ENCODE assay signal across 7 cellular contexts in the genomic region with DNA sequence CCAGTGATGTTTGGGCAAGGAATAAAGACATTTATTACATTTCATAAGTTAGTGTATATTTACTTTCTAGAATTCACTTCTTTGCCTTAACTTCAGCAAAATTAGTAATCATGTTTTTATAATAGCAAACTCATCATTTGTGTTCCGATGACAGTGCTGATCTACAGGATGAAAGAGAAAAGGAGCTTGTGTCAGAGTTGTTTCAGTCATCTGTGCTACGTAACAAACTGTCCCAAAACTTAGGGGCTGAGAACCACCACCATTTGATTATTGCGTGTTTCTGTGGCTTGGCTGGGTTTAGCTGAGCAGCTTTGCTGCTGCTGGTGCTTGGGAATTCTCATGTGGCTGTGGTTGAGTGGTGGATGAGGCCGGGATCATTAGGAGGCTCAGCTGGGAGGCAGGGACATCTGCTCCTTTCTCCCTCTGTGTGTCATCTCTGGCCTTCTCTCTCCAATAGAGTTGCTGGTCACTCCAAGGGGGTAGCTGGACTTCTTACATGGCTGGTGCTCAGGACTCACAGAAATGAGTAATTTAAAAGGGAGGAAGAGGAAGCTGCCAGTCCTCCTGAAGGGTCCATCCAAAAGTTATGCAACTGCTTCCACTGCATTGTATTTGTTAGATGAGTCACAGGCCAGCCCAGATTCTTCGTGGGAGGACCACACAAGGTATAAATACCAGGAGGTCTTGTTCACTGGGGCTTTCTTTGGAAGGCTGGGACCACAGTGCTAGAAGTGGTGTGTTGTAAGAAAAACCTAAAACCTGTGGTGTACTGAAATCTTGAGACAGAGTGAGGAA. TPM values are rescaled to one million over a fixed set of nuclear protein-coding genes. Genes with fewer than 3 reads are reported as not detected.
DNase-seq lines count a peak whose midpoint lies in the region; ATAC-seq, FAIRE-seq and TF ChIP-seq lines count a peak whose summit lies in the region.

No MANE protein-coding gene starts in this region.

- H3K9me3 ChIP-seq in breast epithelium, result no peaks in the 10 kb centered on the region
- H3K9me3 ChIP-seq in HepG2 (ENCODE audit: low read length), result no peaks in the 10 kb centered on the region

- H3K4me1 ChIP-seq in breast epithelium (no peaks in the 10 kb centered on the region), HepG2 (ENCODE audit: insufficient read depth, low read length) (peaks cover 19% of the 10 kb centered on the region)

- POLR2A ChIA-PET in HepG2 (lab: Yijun Ruan, JAX), result interaction anchor here (1.0 kb wide), 1 partner anchor 25 kb away, joined by 4 read pairs; no protein-coding TSS in a partner anchor

- H3K27me3 ChIP-seq in breast epithelium (no peaks in the 10 kb centered on the region), HepG2 (ENCODE audit: control insufficient read depth in 1 of 2, insufficient read depth in 2 of 2, low read length in 2 of 2) (0 out of 5 replicates have a peak, but pooled peaks cover 0 to 4% of the 10 kb centered on the region in 2 experiments)

- H3K27ac ChIP-seq in breast epithelium, result peak overlapping the region; percentile 68 to 77
- H3K27ac ChIP-seq in HepG2 (ENCODE audit: extremely low read length, insufficient read depth, low read length), result no peak overlapping the region

- TF ChIP-seq POLR2A in breast epithelium (IDR thresholded peaks at IDR 0.05) (peak; percentile 28), HepG2 (IDR thresholded peaks at IDR 0.05; ENCODE audit: insufficient read depth in 1 of 2, low read depth in 2 of 2, low read length in 2 of 2) (no peak)

- FAIRE-seq in HepG2 (lab: Jason Lieb, UNC) (no peak), urothelium cell line (lab: Jason Lieb, UNC) (peak; percentile 23)

- no peak overlapping the region for H3K4me3 ChIP-seq in breast epithelium
- H3K4me3 ChIP-seq in HepG2 (replicated peaks in 1 of 3; ENCODE audit: insufficient read depth in 1 of 3, low read depth in 2 of 3, low read length in 3 of 3), result no peak overlapping the region

- H3K4me2 ChIP-seq in HepG2 (ENCODE audit: low read depth, low read length), result no peak overlapping the region

- no peaks in the 10 kb centered on the region for H3K79me2 ChIP-seq in HepG2 (ENCODE audit: insufficient read depth, low read length)

- H2AFZ ChIP-seq in HepG2 (ENCODE audit: low read length), result no peak overlapping the region

- intact Hi-C loops in breast epithelium (cut with DNase I; ENCODE audit: low total_unique reads) (loop anchor here (10.0 kb wide), 2 partner anchors 389 to 649 kb away; partner anchors contain the start of gene ZFP36L2), HepG2 (cut with micrococcal nuclease; ENCODE audit: unreplicated experiment) (no loop called here)

- 57% methylated on average over 5 of the region's 5 CpGs for WGBS in HepG2 (ENCODE audit: low lambda C conversion rate)

- DNase-seq in KBM-7, result peak; percentile 75
- DNase-seq in breast epithelium (ENCODE audit: low spot score in 2 of 2), result peak in 1 of 2 donors; percentile 76
- peak; percentile 61 for DNase-seq in HepG2 (ENCODE audit: low spot score)
- DNase-seq in urothelium cell line (ENCODE audit: low spot score), result peak; percentile 91
- no peak for DNase-seq in NCI-H187 treated with DMSO at 0.1 percent for 48 hours (lab: John Stamatoyannopoulos, UW)
- no peak for DNase-seq in medulla oblongata (ENCODE audit: extremely low spot score)

- TF ChIP-seq EP300 in HepG2 (IDR thresholded peaks at IDR 0.05; ENCODE audit: low read depth in 2 of 2, low read length in 2 of 2), result no peak
- TF ChIP-seq EP300 in HepG2 (CRISPR knock-in tag; IDR thresholded peaks at IDR 0.05; ENCODE audit: borderline replicate concordance), result no peak

- no peak for TF ChIP-seq RAD21 in HepG2 (CRISPR knock-in tag; IDR thresholded peaks at IDR 0.05)

- no peaks in the 10 kb centered on the region for H4K20me1 ChIP-seq in HepG2 (ENCODE audit: insufficient read depth, low read length)

- peak; percentile 22; the same call in 1 of the 3 replicates for ATAC-seq in HepG2
- ATAC-seq in GM18909 (IDR thresholded peaks at IDR 0.05; ENCODE audit: poor library complexity, unreplicated experiment), result no peak

- no TSS peak for BruUV-seq in HepG2 (replicated peaks; lab: Mats Ljungman, UMichigan)

- in situ Hi-C loops in KBM-7 (cut with MboI; ENCODE audit: low pct_unique_long_range_greater_than_20kb, low sequenced_read_pairs), result loop anchor here (25.0 kb wide), 1 partner anchor 652 kb away; no protein-coding TSS in a partner anchor
- in situ Hi-C loops in HepG2 (cut with HindIII; ENCODE audit: extremely low pct_ligation_motif_present, low pct_unique_long_range_greater_than_20kb), result no loop called here

- TF ChIP-seq CTCF in breast epithelium (IDR thresholded peaks at IDR 0.05) (no peak), HepG2 (CRISPR knock-in tag; IDR thresholded peaks at IDR 0.05) (no peak)

- H3K9ac ChIP-seq in HepG2 (ENCODE audit: insufficient read depth, low read depth, low read length), result no peak overlapping the region

- CTCF ChIA-PET in HepG2 (lab: Yijun Ruan, JAX; ENCODE audit: low intra/inter-chr PET ratio, low total read pairs), result no interaction called here

- H3K36me3 ChIP-seq in breast epithelium, result no peaks in the 10 kb centered on the region
- no peaks in the 10 kb centered on the region for H3K36me3 ChIP-seq in HepG2 (replicated peaks in 1 of 2; ENCODE audit: control insufficient read depth in 1 of 2, insufficient read depth in 2 of 2, low read length in 2 of 2)

TF ChIP-seq in HepG2, 621 proteins besides CTCF, POLR2A, EP300 and RAD21 (continues in another document):
- TF ChIP-seq MTERF4 (CRISPR knock-in tag; IDR thresholded peaks at IDR 0.05) (no peak), MAFF (IDR thresholded peaks at IDR 0.05; ENCODE audit: low read depth, low read length) (peak; percentile 33; the same call in 1 of the 2 replicates), ZNF382 (CRISPR knock-in tag; IDR thresholded peaks at IDR 0.05; ENCODE audit: borderline replicate concordance) (no peak), ZNF263 (CRISPR knock-in tag; IDR thresholded peaks at IDR 0.05) (peak; percentile 80; the same call in 1 of the 2 replicates), ZNF12 (CRISPR knock-in tag; IDR thresholded peaks at IDR 0.05) (no peak)
- TF ChIP-seq, protein P1, sequence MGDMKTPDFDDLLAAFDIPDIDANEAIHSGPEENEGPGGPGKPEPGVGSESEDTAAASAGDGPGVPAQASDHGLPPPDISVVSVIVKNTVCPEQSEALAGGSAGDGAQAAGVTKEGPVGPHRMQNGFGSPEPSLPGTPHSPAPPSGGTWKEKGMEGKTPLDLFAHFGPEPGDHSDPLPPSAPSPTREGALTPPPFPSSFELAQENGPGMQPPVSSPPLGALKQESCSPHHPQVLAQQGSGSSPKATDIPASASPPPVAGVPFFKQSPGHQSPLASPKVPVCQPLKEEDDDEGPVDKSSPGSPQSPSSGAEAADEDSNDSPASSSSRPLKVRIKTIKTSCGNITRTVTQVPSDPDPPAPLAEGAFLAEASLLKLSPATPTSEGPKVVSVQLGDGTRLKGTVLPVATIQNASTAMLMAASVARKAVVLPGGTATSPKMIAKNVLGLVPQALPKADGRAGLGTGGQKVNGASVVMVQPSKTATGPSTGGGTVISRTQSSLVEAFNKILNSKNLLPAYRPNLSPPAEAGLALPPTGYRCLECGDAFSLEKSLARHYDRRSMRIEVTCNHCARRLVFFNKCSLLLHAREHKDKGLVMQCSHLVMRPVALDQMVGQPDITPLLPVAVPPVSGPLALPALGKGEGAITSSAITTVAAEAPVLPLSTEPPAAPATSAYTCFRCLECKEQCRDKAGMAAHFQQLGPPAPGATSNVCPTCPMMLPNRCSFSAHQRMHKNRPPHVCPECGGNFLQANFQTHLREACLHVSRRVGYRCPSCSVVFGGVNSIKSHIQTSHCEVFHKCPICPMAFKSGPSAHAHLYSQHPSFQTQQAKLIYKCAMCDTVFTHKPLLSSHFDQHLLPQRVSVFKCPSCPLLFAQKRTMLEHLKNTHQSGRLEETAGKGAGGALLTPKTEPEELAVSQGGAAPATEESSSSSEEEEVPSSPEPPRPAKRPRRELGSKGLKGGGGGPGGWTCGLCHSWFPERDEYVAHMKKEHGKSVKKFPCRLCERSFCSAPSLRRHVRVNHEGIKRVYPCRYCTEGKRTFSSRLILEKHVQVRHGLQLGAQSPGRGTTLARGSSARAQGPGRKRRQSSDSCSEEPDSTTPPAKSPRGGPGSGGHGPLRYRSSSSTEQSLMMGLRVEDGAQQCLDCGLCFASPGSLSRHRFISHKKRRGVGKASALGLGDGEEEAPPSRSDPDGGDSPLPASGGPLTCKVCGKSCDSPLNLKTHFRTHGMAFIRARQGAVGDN (CRISPR knock-in tag; IDR thresholded peaks at IDR 0.05), result no peak

RNA-seq across cellular contexts. Expression of gene HAAO, which starts 43.4 kb away (rescaled TPM):
- total RNA-seq in breast epithelium, result 1 to 10 TPM; 4.4 to 6.2 (median 5.9) TPM
- 34.1 and 42.7 TPM in 2 replicates for total RNA-seq in HepG2 (2016; rRNA removed; fragmentation: Illumina TruSeq; extraction: Trizol)
- total RNA-seq in HepG2 (2016; cell fraction: cytosol; rRNA removed; fragmentation: Illumina TruSeq; extraction: Trizol; ENCODE audit: low read depth), result 15.3 and 15.6 TPM in 2 replicates
- total RNA-seq in HepG2 (2016; cell fraction: insoluble cytoplasmic fraction; rRNA removed; fragmentation: Illumina TruSeq; extraction: Trizol), result 29.0 and 39.0 TPM in 2 replicates
- total RNA-seq in HepG2 (2016; cell fraction: membrane; rRNA removed; fragmentation: Illumina TruSeq; extraction: Trizol), result 16.2 and 18.8 TPM in 2 replicates
- 32.7 and 34.7 TPM in 2 replicates for total RNA-seq in HepG2 (2016; cell fraction: nucleus; rRNA removed; fragmentation: Illumina TruSeq; extraction: Trizol)
- polyA plus RNA-seq in HepG2 (2011; rRNA removed), result 35.2 and 36.1 TPM in 2 replicates
- polyA plus RNA-seq in HepG2 (2011; cell fraction: cytosol; rRNA removed), result 21.6 and 34.6 TPM in 2 replicates
- polyA plus RNA-seq in HepG2 (2011; cell fraction: nucleus; rRNA removed), result 105 and 120 TPM in 2 replicates
- polyA plus RNA-seq in HepG2 (2012), result 24.0 and 29.7 TPM in 2 replicates
- polyA plus RNA-seq in HepG2 (2016; cell fraction: cytosol; fragmentation: Illumina TruSeq; extraction: Trizol; ENCODE audit: low read depth), result 20.5 and 22.5 TPM in 2 replicates
- 34.1 and 36.9 TPM in 2 replicates for polyA plus RNA-seq in HepG2 (2016; cell fraction: insoluble cytoplasmic fraction; fragmentation: Illumina TruSeq; extraction: Trizol; ENCODE audit: low read depth)
- 23.2 and 26.6 TPM in 2 replicates for polyA plus RNA-seq in HepG2 (2016; cell fraction: membrane; fragmentation: Illumina TruSeq; extraction: Trizol; ENCODE audit: low read depth)
- polyA plus RNA-seq in HepG2 (2016; cell fraction: nucleus; fragmentation: Illumina TruSeq; extraction: Trizol; ENCODE audit: insufficient read depth, low read depth), result 70.0 and 73.3 TPM in 2 replicates
- polyA minus RNA-seq in HepG2 (2011; rRNA and poly(A)+ RNA removed; ENCODE audit: low replicate concordance), result 0.28 and 57.0 TPM in 2 replicates
- polyA minus RNA-seq in HepG2 (2011; cell fraction: cytosol; rRNA and poly(A)+ RNA removed), result 15.6 and 18.8 TPM in 2 replicates
- polyA minus RNA-seq in HepG2 (2011; cell fraction: nucleus; rRNA and poly(A)+ RNA removed), result 34.4 and 36.6 TPM in 2 replicates

Comparison
In these comparisons a context has a peak if more than half of its experiments do, and no peak if none do; other contexts are left out.
1. DNase-seq: peak in KBM-7 (single experiment), HepG2 (single experiment) and urothelium cell line (single experiment); none in NCI-H187 treated with DMSO at 0.1 percent for 48 hours (single experiment) and medulla oblongata (single experiment).